Comparison of ENCODE assay signal across 27 cellular contexts in the genomic region with DNA sequence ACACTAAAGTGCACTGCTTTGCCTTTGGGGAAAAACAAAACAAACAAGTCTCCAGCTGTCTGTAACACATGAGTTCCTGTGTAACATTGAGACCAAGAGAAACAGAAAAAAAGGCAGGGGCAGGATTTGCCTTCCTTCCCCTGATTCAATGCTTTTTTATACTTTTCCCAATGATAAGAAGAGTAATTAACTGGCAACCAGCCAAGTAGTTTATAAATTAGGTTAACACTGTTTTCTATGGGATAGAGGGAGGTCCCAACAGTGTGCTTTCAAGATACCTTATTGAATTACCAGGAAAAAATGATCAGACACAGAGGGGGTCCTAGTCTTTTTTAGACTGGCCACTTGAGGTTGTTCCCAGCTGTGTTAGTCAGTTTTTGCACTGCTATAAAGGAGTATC.
"Had no signal": no experiment of that assay in that cellular context is flagged by ENCODE, and none has a peak within 500 bp of the region (broad histone marks: within the 10 kb centered on the region; RNA-seq: fewer than 3 reads in every experiment).

No MANE protein-coding gene starts in this region.

- ATAC-seq: activated CD4-positive, alpha-beta T cell treated with anti-CD3 and anti-CD28 coated beads for 36 hours; activated CD8-positive, alpha-beta memory T cell treated with anti-CD3 and anti-CD28 coated beads, Interleukin-2, amount 10 ng/mL, durations not matched to agents 7 days and 5 days; activated CD8-positive, alpha-beta T cell treated with anti-CD3 and anti-CD28 coated beads, Interleukin-2, amount 10 ng/mL, durations not matched to agents 7 days and 5 days; activated T-cell treated with anti-CD3 and anti-CD28 coated beads, Interleukin-2, amount 50 U/mL, for 72 hours; activated T-helper 17 cell treated with anti-CD3 and anti-CD28 coated beads, Interleukin-2, amount 50 U/mL, for 72 hours; esophagus mucosa had no signal

- DNase-seq: activated CD4-positive, alpha-beta memory T cell treated with anti-CD3 and anti-CD28 coated beads for 36 hours; activated CD4-positive, alpha-beta T cell treated with anti-CD3 and anti-CD28 coated beads for 36 hours; activated CD4-positive, alpha-beta T cell treated with anti-CD3 and anti-CD28 coated beads, Interleukin-2, amount 10 ng/mL, durations not matched to agents 24 days and 14 days; activated CD4-positive, CD25-positive, alpha-beta regulatory T cell; activated CD4-positive, CD25-positive, alpha-beta regulatory T cell treated with anti-CD3 and anti-CD28 coated beads, Interleukin-2, amount 50 U/mL, for 72 hours; activated CD8-positive, alpha-beta memory T cell treated with anti-CD3 and anti-CD28 coated beads, Interleukin-2, amount 10 ng/mL, durations not matched to agents 7 days and 5 days; activated CD8-positive, alpha-beta memory T cell treated with anti-CD3 and anti-CD28 coated beads, Interleukin-2, amount 50 U/mL, for 48 hours; activated CD8-positive, alpha-beta T cell treated with anti-CD3 and anti-CD28 coated beads, Interleukin-2, amount 10 ng/mL, durations not matched to agents 7 days and 5 days; activated effector memory CD4-positive, alpha-beta T cell treated with Interleukin-2 at 50 U/mL for 16 hours; activated gamma-delta T cell treated with Interleukin-2 at 50 U/mL for 16 hours; activated naive CD4-positive, alpha-beta T cell treated with anti-CD3 and anti-CD28 coated beads, Interleukin-2, amount 50 U/mL, for 16 hours; activated naive CD4-positive, alpha-beta T cell treated with Interleukin-2 at 50 U/mL for 16 hours; activated T-cell treated with anti-CD3 and anti-CD28 coated beads for 4 hours; activated T-cell treated with anti-CD3 and anti-CD28 coated beads, Interleukin-2, amount 50 U/mL, for 24 hours; activated T-cell treated with anti-CD3 and anti-CD28 coated beads, Interleukin-2, amount 50 U/mL, for 72 hours; amniotic stem cell; anterior cingulate cortex; brain microvascular endothelial cell; dorsolateral prefrontal cortex; effector memory CD4-positive, alpha-beta T cell; endodermal cell; foreskin fibroblast; head of caudate nucleus; T-helper 2 cell had no signal

- H3K27ac ChIP-seq: brain microvascular endothelial cell, coronary artery, dorsolateral prefrontal cortex had no signal

- H3K36me3 ChIP-seq: brain microvascular endothelial cell had no signal

- H3K4me3 ChIP-seq: coronary artery, dorsolateral prefrontal cortex had no signal

- H3K27me3 ChIP-seq: brain microvascular endothelial cell, dorsolateral prefrontal cortex had no signal
